ENCODE assay signal across 8 cellular contexts in the genomic region with DNA sequence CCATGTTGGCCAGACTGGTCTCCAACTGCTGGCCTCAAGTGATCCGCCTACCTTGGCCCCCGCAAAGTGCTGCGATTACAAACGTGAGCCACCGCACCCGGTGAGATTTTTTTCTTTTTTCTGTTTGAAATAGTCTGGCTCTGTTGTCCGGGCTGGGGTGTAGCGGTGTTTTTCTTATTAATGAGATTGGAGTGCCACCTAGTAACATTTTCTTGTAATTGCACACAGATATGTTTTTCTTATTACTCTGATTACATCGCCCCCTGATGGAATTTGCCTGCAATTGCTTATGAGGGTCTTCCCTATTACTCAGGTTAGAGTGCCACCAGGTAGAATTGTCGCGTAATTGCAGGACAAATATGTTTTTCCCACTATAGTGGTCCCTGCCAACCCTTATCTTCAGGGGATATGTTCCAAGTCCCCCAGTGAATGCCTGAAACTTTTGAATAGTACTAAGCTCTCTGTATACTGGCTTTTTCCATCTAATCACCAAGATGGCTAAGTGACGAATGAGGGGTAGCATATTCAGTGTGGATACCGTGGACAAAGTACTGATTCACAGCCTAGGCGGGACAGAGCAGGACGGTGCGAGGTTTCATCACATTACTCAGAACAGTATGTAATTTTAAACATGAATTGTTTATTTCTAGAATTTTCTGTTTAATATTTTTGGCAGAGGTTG. TPM values are rescaled to one million over a fixed set of nuclear protein-coding genes. Genes with fewer than 3 reads are reported as not detected.
DNase-seq lines count a peak whose midpoint lies in the region; ATAC-seq and TF ChIP-seq lines count a peak whose summit lies in the region.

No MANE protein-coding gene starts in this region.

- H3K4me1 ChIP-seq in upper lobe of left lung, result no peaks in the 10 kb centered on the region

- DNase-seq in EH (ENCODE audit: low read depth) (peak; percentile 13), HT-29 (ENCODE audit: low spot score) (peak; percentile 73), SW480 (ENCODE audit: low spot score) (peak; percentile 16), kidney tubule cell (ENCODE audit: low spot score) (peak; percentile 60), GDM1 (lab: John Stamatoyannopoulos, UW) (no peak), upper lobe of left lung (no peak)
- DNase-seq in activated CD4-positive, CD25-positive, alpha-beta regulatory T cell (lab: John Stamatoyannopoulos, UW), result no peak

- peak in 3 of 6 experiments; percentile 7 to 40 (median 19) for TF ChIP-seq CTCF in upper lobe of left lung (IDR thresholded peaks at IDR 0.05)

- H3K9me3 ChIP-seq in upper lobe of left lung, result peaks cover 0 to 10% (median 0%) of the 10 kb centered on the region in 4 donors

- no peaks in the 10 kb centered on the region for H3K27me3 ChIP-seq in upper lobe of left lung

- WGBS in upper lobe of left lung, 2 donors, result 66 to 69% methylated on average over 16 of the region's 16 CpGs

- no peak overlapping the region for H3K27ac ChIP-seq in upper lobe of left lung

- no peaks in the 10 kb centered on the region for H3K36me3 ChIP-seq in upper lobe of left lung

- H3K4me3 ChIP-seq in upper lobe of left lung, result no peak overlapping the region

- TF ChIP-seq POLR2A in upper lobe of left lung (IDR thresholded peaks at IDR 0.05), result no peak

- no peak for TF ChIP-seq EP300 in upper lobe of left lung (IDR thresholded peaks at IDR 0.05)

- ATAC-seq in upper lobe of left lung (ENCODE audit: low FRiP score in 2 of 2), result no peak
- ATAC-seq in activated CD4-positive, CD25-positive, alpha-beta regulatory T cell treated with anti-CD3 and anti-CD28 coated beads, Interleukin-2, amount 50 U/mL, for 24 hours, result no peak

RNA-seq across cellular contexts. Expression of a gene that starts 8.6 kb away (rescaled TPM):
- 257 and 284 TPM in 2 replicates for total RNA-seq in HT-29 (2014; rRNA removed; shearing (Covaris generic))
- 100 to 1,000 TPM in 4 of 6 donors, 10 to 100 TPM in 2; 60.6 to 216 (median 111) TPM for total RNA-seq in upper lobe of left lung

Comparison
In these comparisons a context has a peak if more than half of its experiments do, and no peak if none do; other contexts are left out.
1. DNase-seq: peak in EH (single experiment), HT-29 (single experiment), SW480 (single experiment) and kidney tubule cell (single experiment); none in activated CD4-positive, CD25-positive, alpha-beta regulatory T cell (0 of 4), GDM1 (single experiment) and upper lobe of left lung (0 of 2).